Comparison of ENCODE assay signal across 26 cellular contexts in genomic region chr7:82839063-82839462, GRCh38.
DNase-seq lines count a peak whose midpoint lies in the region; ATAC-seq, FAIRE-seq and TF ChIP-seq lines count a peak whose summit lies in the region.
"Had no signal": no experiment of that assay in that cellular context is flagged by ENCODE, and none has a peak within 500 bp of the region (broad histone marks: within the 10 kb centered on the region; RNA-seq: fewer than 3 reads in every experiment).

No MANE protein-coding gene starts in this region.

- H2AFZ ChIP-seq in GM23338, result no peak overlapping the region
- 0 out of 2 replicates have a peak overlapping the region, but pooled peaks have one; percentile 12 for H2AFZ ChIP-seq in OCI-LY1 (ENCODE audit: low read length)
- no peak overlapping the region for H2AFZ ChIP-seq in endothelial cell of umbilical vein (ENCODE audit: low read depth, low read length)
- peak overlapping the region; percentile 81 for H2AFZ ChIP-seq in smooth muscle cell (ENCODE audit: low read depth)

- no peaks in the 10 kb centered on the region for H3K27me3 Mint-ChIP-seq in GM23338 (ENCODE audit: insufficient read depth, low read depth, poor library complexity)
- no peaks in the 10 kb centered on the region for H3K27me3 Mint-ChIP-seq in immature natural killer cell (ENCODE audit: low read depth in 3 of 3)
- H3K27me3 Mint-ChIP-seq: CD8-positive, alpha-beta memory T cell had no signal

- no peaks in the 10 kb centered on the region for H3K9me2 ChIP-seq in GM23338 (ENCODE audit: insufficient read depth)
- H3K9me2 ChIP-seq in OCI-LY1 (ENCODE audit: low read depth, low read length), result no peaks in the 10 kb centered on the region

- no peak overlapping the region for H3K27ac ChIP-seq in GM23338 (ENCODE audit: low read depth)
- H3K27ac ChIP-seq in OCI-LY1 (ENCODE audit: low read depth, low read length, poor library complexity, severe bottlenecking), result no peak overlapping the region
- H3K27ac ChIP-seq in endothelial cell of umbilical vein (ENCODE audit: insufficient read depth, low read depth, low read length), result no peak overlapping the region
- H3K27ac ChIP-seq in smooth muscle cell (ENCODE audit: low read depth), result no peak overlapping the region
- H3K27ac ChIP-seq: A549, C4-2B, RWPE1 had no signal

- H3K27me3 ChIP-seq in GM23338 (ENCODE audit: insufficient read depth) (no peaks in the 10 kb centered on the region), OCI-LY1 (ENCODE audit: insufficient read depth, low read length) (no peaks in the 10 kb centered on the region), endothelial cell of umbilical vein (ENCODE audit: control insufficient read depth in 2 of 2, insufficient read depth in 2 of 2, low read length in 2 of 2) (no peaks in the 10 kb centered on the region), smooth muscle cell (ENCODE audit: low read depth) (no peaks in the 10 kb centered on the region)

- H3K36me3 ChIP-seq in GM23338 (ENCODE audit: insufficient read depth), result no peaks in the 10 kb centered on the region
- H3K36me3 ChIP-seq in OCI-LY1 (ENCODE audit: insufficient read depth, low read length), result no peaks in the 10 kb centered on the region
- no peaks in the 10 kb centered on the region for H3K36me3 ChIP-seq in endothelial cell of umbilical vein (ENCODE audit: control insufficient read depth in 2 of 2, extremely low read depth in 1 of 2, insufficient read depth in 2 of 2, low read length in 2 of 2)
- H3K36me3 ChIP-seq in smooth muscle cell (ENCODE audit: low read depth), result no peaks in the 10 kb centered on the region

- peaks cover 3% of the 10 kb centered on the region; the same call in 1 of the 3 replicates for H3K9me3 Mint-ChIP-seq in GM23338
- peaks cover 2 to 42% (median 11%) of the 10 kb centered on the region in 6 donors for H3K9me3 Mint-ChIP-seq in immature natural killer cell
- H3K9me3 Mint-ChIP-seq: T-helper 1 cell treated with Interleukin-12 subunit alpha and Interleukin-12 subunit beta and Interleukin-4 antibody, amounts not matched to agents 30 μg/mL and 1 μg/mL, for 36 hours had no signal

- POLR2A ChIA-PET in endothelial cell of umbilical vein (lab: Charles Lee), result no interaction called here

- H3K4me2 ChIP-seq in GM23338 (peak overlapping the region; percentile 17; the same call in 1 of the 2 replicates), OCI-LY1 (ENCODE audit: low read length) (peak overlapping the region; percentile 12), endothelial cell of umbilical vein (ENCODE audit: insufficient read depth, low read length) (no peak overlapping the region), smooth muscle cell (no peak overlapping the region)

- H3K9me1 ChIP-seq in endothelial cell of umbilical vein (replicated peaks; ENCODE audit: control insufficient read depth, extremely low read depth, insufficient read depth, low read length), result no peaks in the 10 kb centered on the region

- H3K27ac Mint-ChIP-seq in GM23338, result peak overlapping the region; percentile 41; the same call in 1 of the 2 replicates
- H3K27ac Mint-ChIP-seq in immature natural killer cell, result no peak overlapping the region
- H3K27ac Mint-ChIP-seq: CD8-positive, alpha-beta memory T cell; T-helper 1 cell treated with Interleukin-12 subunit alpha and Interleukin-12 subunit beta and Interleukin-4 antibody, amounts not matched to agents 30 μg/mL and 1 μg/mL, for 36 hours had no signal

- CTCF ChIA-PET in endothelial cell of umbilical vein (lab: Charles Lee), result interaction anchor here (0.8 to 1.4 kb wide), 3 partner anchors 22 to 30 kb away, joined by 4 to 5 read pairs (median 4); no protein-coding TSS in a partner anchor

- dilution Hi-C loops in endothelial cell of umbilical vein (cut with MboI; ENCODE audit: extremely low pct_ligation_motif_present, low sequenced_read_pairs), result no loop called here

- H3K9ac ChIP-seq in OCI-LY1 (ENCODE audit: low read length) (no peak overlapping the region), endothelial cell of umbilical vein (replicated peaks; ENCODE audit: extremely low read depth, insufficient read depth, low read length) (no peak overlapping the region), smooth muscle cell (ENCODE audit: low read depth) (no peak overlapping the region)

- H3K4me3 Mint-ChIP-seq in GM23338 (no peak overlapping the region), immature natural killer cell (no peak overlapping the region)
- H3K4me3 Mint-ChIP-seq: CD8-positive, alpha-beta memory T cell; T-helper 1 cell treated with Interleukin-12 subunit alpha and Interleukin-12 subunit beta and Interleukin-4 antibody, amounts not matched to agents 30 μg/mL and 1 μg/mL, for 36 hours had no signal

- TF ChIP-seq POLR2A in endothelial cell of umbilical vein (IDR thresholded peaks at IDR 0.05; ENCODE audit: low read depth, low read length), result no peak

- intact Hi-C loops in endothelial cell of umbilical vein (cut with micrococcal nuclease), result no loop called here

- H3K79me2 ChIP-seq in GM23338 (replicated peaks; ENCODE audit: insufficient read depth) (no peaks in the 10 kb centered on the region), OCI-LY1 (ENCODE audit: insufficient read depth, low read length) (no peaks in the 10 kb centered on the region), endothelial cell of umbilical vein (ENCODE audit: control insufficient read depth, insufficient read depth, low read length) (no peaks in the 10 kb centered on the region), smooth muscle cell (ENCODE audit: low read depth) (no peaks in the 10 kb centered on the region)

- H4K20me1 ChIP-seq in GM23338 (replicated peaks; ENCODE audit: insufficient read depth) (no peaks in the 10 kb centered on the region), OCI-LY1 (ENCODE audit: insufficient read depth, low read length) (no peaks in the 10 kb centered on the region), endothelial cell of umbilical vein (replicated peaks; ENCODE audit: control insufficient read depth, extremely low read depth, insufficient read depth, low read length) (no peaks in the 10 kb centered on the region), smooth muscle cell (ENCODE audit: low read depth) (no peaks in the 10 kb centered on the region)

- H3K4me1 Mint-ChIP-seq in GM23338 (peaks cover 17% of the 10 kb centered on the region), immature natural killer cell (no peaks in the 10 kb centered on the region)
- H3K4me1 Mint-ChIP-seq: CD8-positive, alpha-beta memory T cell had no signal

- H3K4me1 ChIP-seq in GM23338 (ENCODE audit: insufficient read depth) (peaks cover 16% of the 10 kb centered on the region), OCI-LY1 (ENCODE audit: insufficient read depth, low read length, severe bottlenecking) (peaks cover 14% of the 10 kb centered on the region), endothelial cell of umbilical vein (ENCODE audit: control insufficient read depth, extremely low read depth, insufficient read depth, low read length) (no peaks in the 10 kb centered on the region), smooth muscle cell (ENCODE audit: low read depth) (peaks cover 14% of the 10 kb centered on the region)
- H3K4me1 ChIP-seq: A549 had no signal

- TF ChIP-seq CTCF in GM23338 (conservative IDR thresholded peaks at IDR 0.05; ENCODE audit: low read depth in 2 of 2) (no peak), OCI-LY1 (IDR thresholded peaks at IDR 0.05; ENCODE audit: low read length) (no peak), endothelial cell of umbilical vein (IDR thresholded peaks at IDR 0.05; ENCODE audit: extremely low read depth in 1 of 2, insufficient read depth in 1 of 2, low read depth in 1 of 2, low read length in 2 of 2) (no peak), smooth muscle cell (IDR thresholded peaks at IDR 0.05; ENCODE audit: borderline replicate concordance, insufficient read depth, poor library complexity, severe bottlenecking) (no peak), omental fat pad (IDR thresholded peaks at IDR 0.05) (no peak)

- DNase-seq in GM23338 (ENCODE audit: low spot score), result no peak
- DNase-seq in endothelial cell of umbilical vein (ENCODE audit: low read depth, low spot score), result peak; percentile 12
- no peak for DNase-seq in smooth muscle cell (lab: John Stamatoyannopoulos, UW; ENCODE audit: unreplicated experiment)
- DNase-seq in omental fat pad (ENCODE audit: low spot score), result no peak
- DNase-seq in immature natural killer cell, result no peak
- no peak for DNase-seq in NOMO-1 treated with dmso at 0.1 percent for 144 hours (lab: John Stamatoyannopoulos, UW; ENCODE audit: unreplicated experiment)
- DNase-seq: CD8-positive, alpha-beta memory T cell; GOT3; Kasumi-1; MV-4-11; NCI-H1105; NCI-H1436 treated with DMSO at 0.1 percent for 48 hours; NCI-H187 treated with DMSO at 0.1 percent for 48 hours; NCI-H446; NCI-H524 treated with DMSO at 0.1 percent for 48 hours; NCI-H774; NK-92 treated with Interleukin-12 subunit alpha and Interleukin-12 subunit beta, amount 100 ng/mL, for 24 hours; SHP77; SW 1271 had no signal

- ATAC-seq in GM23338 (no peak), omental fat pad (ENCODE audit: low FRiP score) (no peak)
- ATAC-seq: A549, K562 had no signal

- no TSS peak for BruUV-seq in endothelial cell of umbilical vein (replicated peaks; lab: Mats Ljungman, UMichigan)

- H3K36me3 Mint-ChIP-seq in GM23338 (ENCODE audit: low read depth) (no peaks in the 10 kb centered on the region; the same call in 2 of the 3 replicates), immature natural killer cell (no peaks in the 10 kb centered on the region)
- H3K36me3 Mint-ChIP-seq: CD8-positive, alpha-beta memory T cell had no signal

- H3F3A ChIP-seq in GM23338 (replicated peaks; ENCODE audit: low read depth), result no peaks in the 10 kb centered on the region
- H3F3A ChIP-seq in OCI-LY1 (ENCODE audit: insufficient read depth, low read length), result no peaks in the 10 kb centered on the region
- H3F3A ChIP-seq in smooth muscle cell (ENCODE audit: low read depth), result no peaks in the 10 kb centered on the region

- H3K9me3 ChIP-seq in OCI-LY1 (ENCODE audit: low read length) (no peaks in the 10 kb centered on the region; the same call in 1 of the 2 replicates), endothelial cell of umbilical vein (replicated peaks; ENCODE audit: control insufficient read depth, insufficient read depth, low read length) (no peaks in the 10 kb centered on the region), smooth muscle cell (replicated peaks; ENCODE audit: low read depth) (no peaks in the 10 kb centered on the region)
- H3K9me3 ChIP-seq: A549 had no signal

- no peak for FAIRE-seq in endothelial cell of umbilical vein (lab: Jason Lieb, UNC)
- FAIRE-seq: A549, D721Med, K562 had no signal

- peak overlapping the region; percentile 2 for H3K4me3 ChIP-seq in GM23338
- no peak overlapping the region for H3K4me3 ChIP-seq in OCI-LY1 (ENCODE audit: low read depth, low read length, poor library complexity, severe bottlenecking)
- no peak overlapping the region for H3K4me3 ChIP-seq in endothelial cell of umbilical vein (replicated peaks in 1 of 3; ENCODE audit: insufficient read depth in 1 of 3, low read depth in 1 of 3, low read length in 3 of 3)
- no peak overlapping the region for H3K4me3 ChIP-seq in smooth muscle cell
- H3K4me3 ChIP-seq: A549, K562 had no signal

TF ChIP-seq in GM23338, 12 proteins besides CTCF, POLR2A, EP300 and RAD21 (continues in another document):
- TF ChIP-seq NANOG (IDR thresholded peaks at IDR 0.05; ENCODE audit: borderline replicate concordance) (no peak), EZH2phosphoT487 (IDR thresholded peaks at IDR 0.05; ENCODE audit: unreplicated experiment) (no peak)

TF ChIP-seq in endothelial cell of umbilical vein, 7 proteins besides CTCF, POLR2A, EP300 and RAD21 (continues in another document):
- no peak for TF ChIP-seq JUN (IDR thresholded peaks at IDR 0.05; ENCODE audit: borderline replicate concordance, insufficient read depth, insufficient read length, low read depth)

Comparison
In these comparisons a context has a peak if more than half of its experiments do, and no peak if none do; other contexts are left out.
1. H2AFZ ChIP-seq: peak in OCI-LY1 (single experiment) and smooth muscle cell (single experiment); none in GM23338 (single experiment) and endothelial cell of umbilical vein (single experiment).
2. H3K4me2 ChIP-seq: peak in GM23338 (single experiment) and OCI-LY1 (single experiment); none in endothelial cell of umbilical vein (single experiment) and smooth muscle cell (single experiment).